Comparison of ENCODE assay signal across 1 cellular context in the genomic region with DNA sequence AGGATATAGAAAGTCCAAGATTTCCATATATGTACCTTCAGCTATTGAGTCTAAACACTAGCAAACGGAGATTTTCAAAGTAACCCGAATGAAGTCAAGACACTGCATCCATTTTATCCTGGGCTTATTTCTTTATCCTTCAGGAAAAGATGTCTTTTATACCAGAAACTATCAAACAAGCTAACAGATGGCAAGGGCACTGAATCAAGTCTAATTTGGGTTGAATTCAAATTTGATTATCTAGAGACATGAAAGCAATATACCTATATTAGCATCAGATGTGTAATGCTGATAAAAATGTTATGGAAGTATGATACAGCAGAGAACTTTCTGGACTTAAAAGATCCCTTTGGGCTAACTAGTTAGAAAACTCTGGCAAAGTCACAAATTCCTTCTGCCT.
TF ChIP-seq lines count a peak whose summit lies in the region.

No MANE protein-coding gene starts in this region.

TF ChIP-seq in SK-N-SH, 30 proteins besides CTCF, POLR2A, EP300 and RAD21 (continued from another document):
- TF ChIP-seq JUND (IDR thresholded peaks at IDR 0.05) (no peak), MEF2A (IDR thresholded peaks at IDR 0.05; ENCODE audit: borderline replicate concordance, low read depth) (no peak)
